In genomic region chr1:90717356-90717664, GRCh38 we compare ENCODE assay signal across 11 cellular contexts. TPM values are rescaled to one million over a fixed set of nuclear protein-coding genes. Genes with fewer than 3 reads are reported as not detected.
DNase-seq lines count a peak whose midpoint lies in the region; ATAC-seq and TF ChIP-seq lines count a peak whose summit lies in the region.
"Had no signal": no experiment of that assay in that cellular context is flagged by ENCODE, and none has a peak within 500 bp of the region (broad histone marks: within the 10 kb centered on the region; RNA-seq: fewer than 3 reads in every experiment).

No MANE protein-coding gene starts in this region.

- no peak for TF ChIP-seq CTCF in activated CD8-positive, alpha-beta T cell treated with anti-CD3 and anti-CD28 coated beads for 36 hours (IDR thresholded peaks at IDR 0.05)
- TF ChIP-seq CTCF in testis (IDR thresholded peaks at IDR 0.05): no peak

- H3K4me1 Mint-ChIP-seq in activated T-cell treated with anti-CD3 and anti-CD28 coated beads, Interleukin-2, amount 50 U/mL, for 24 hours (ENCODE audit: low read depth): peaks cover 27% of the 10 kb centered on the region
- H3K4me1 Mint-ChIP-seq in activated CD8-positive, alpha-beta T cell treated with anti-CD3 and anti-CD28 coated beads for 36 hours (ENCODE audit: low read depth): peaks cover 17% of the 10 kb centered on the region
- H3K4me1 Mint-ChIP-seq in memory B cell: peaks cover 4% of the 10 kb centered on the region

- H3K4me1 ChIP-seq in testis: no peaks in the 10 kb centered on the region

- POLR2A ChIA-PET in activated CD8-positive, alpha-beta T cell treated with anti-CD3 and anti-CD28 coated beads for 36 hours (lab: Charles Lee): interaction anchor here (1.1 to 1.3 kb wide), 2 partner anchors 10 to 457 kb away, joined by 3 read pairs; no protein-coding TSS in a partner anchor

- H3K27ac Mint-ChIP-seq in activated T-cell treated with anti-CD3 and anti-CD28 coated beads, Interleukin-2, amount 50 U/mL, for 24 hours: peak overlapping the region; percentile 83
- H3K27ac Mint-ChIP-seq in activated CD8-positive, alpha-beta T cell treated with anti-CD3 and anti-CD28 coated beads for 36 hours: no peak overlapping the region
- peak overlapping the region; percentile 83 for H3K27ac Mint-ChIP-seq in memory B cell

- CTCF ChIA-PET in activated CD8-positive, alpha-beta T cell treated with anti-CD3 and anti-CD28 coated beads for 36 hours (lab: Charles Lee): no interaction called here

- WGBS in testis, 2 donors: 5 to 8% methylated on average over 12 to 37 of the region's 37 CpGs

- no peak for ATAC-seq in activated CD8-positive, alpha-beta T cell treated with anti-CD3 and anti-CD28 coated beads for 36 hours
- ATAC-seq in memory B cell (ENCODE audit: low read depth) (no peak), HG03354 (IDR thresholded peaks at IDR 0.05; ENCODE audit: poor library complexity, severe bottlenecking, unreplicated experiment) (no peak)
- ATAC-seq: HCT116, left ventricle myocardium superior had no signal

- H3K4me3 Mint-ChIP-seq in activated T-cell treated with anti-CD3 and anti-CD28 coated beads, Interleukin-2, amount 50 U/mL, for 24 hours: peak overlapping the region; percentile 59
- peak overlapping the region; percentile 53 for H3K4me3 Mint-ChIP-seq in activated CD8-positive, alpha-beta T cell treated with anti-CD3 and anti-CD28 coated beads for 36 hours
- no peak overlapping the region for H3K4me3 Mint-ChIP-seq in memory B cell

- TF ChIP-seq POLR2A in testis (IDR thresholded peaks at IDR 0.05): no peak

- H3K27me3 Mint-ChIP-seq in activated T-cell treated with anti-CD3 and anti-CD28 coated beads, Interleukin-2, amount 50 U/mL, for 24 hours: peaks cover 91% of the 10 kb centered on the region
- H3K27me3 Mint-ChIP-seq in activated CD8-positive, alpha-beta T cell treated with anti-CD3 and anti-CD28 coated beads for 36 hours: peaks cover 83% of the 10 kb centered on the region
- peaks cover 45% of the 10 kb centered on the region for H3K27me3 Mint-ChIP-seq in memory B cell

- no peaks in the 10 kb centered on the region for H3K36me3 ChIP-seq in testis (ENCODE audit: low read depth, missing control alignments)

- DNase-seq in activated T-cell treated with anti-CD3 and anti-CD28 coated beads, Interleukin-2, amount 50 U/mL, for 24 hours: no peak
- DNase-seq in activated T-cell treated with anti-CD3 and anti-CD28 coated beads for 4 hours (no peak), memory B cell (ENCODE audit: low spot score in 2 of 2) (no peak), testis (no peak), NCI-H146 treated with DMSO at 0.1 percent for 48 hours (lab: John Stamatoyannopoulos, UW; ENCODE audit: unreplicated experiment) (no peak)
- DNase-seq in activated CD8-positive, alpha-beta T cell treated with anti-CD3 and anti-CD28 coated beads for 36 hours: no peak
- DNase-seq in stimulated activated CD4-positive, alpha-beta T cell treated with anti-CD3 and anti-CD28 coated beads, Interleukin-4, amount 100 ng/mL, for 24 hours: no peak
- DNase-seq: left ventricle myocardium superior had no signal

- intact Hi-C loops in activated CD8-positive, alpha-beta T cell treated with anti-CD3 and anti-CD28 coated beads for 36 hours (cut with micrococcal nuclease): no loop called here
- intact Hi-C loops in testis (cut with DNase I; ENCODE audit: low total_unique reads): no loop called here

- H3K27ac ChIP-seq in testis: peak overlapping the region in 1 of 2 donors; percentile 36

- H3K9me3 Mint-ChIP-seq in activated T-cell treated with anti-CD3 and anti-CD28 coated beads, Interleukin-2, amount 50 U/mL, for 24 hours: peaks cover 8% of the 10 kb centered on the region
- H3K9me3 Mint-ChIP-seq in activated CD8-positive, alpha-beta T cell treated with anti-CD3 and anti-CD28 coated beads for 36 hours: peaks cover 13% of the 10 kb centered on the region
- H3K9me3 Mint-ChIP-seq in memory B cell: peaks cover 1% of the 10 kb centered on the region

- no peaks in the 10 kb centered on the region for H3K36me3 Mint-ChIP-seq in activated T-cell treated with anti-CD3 and anti-CD28 coated beads, Interleukin-2, amount 50 U/mL, for 24 hours (ENCODE audit: low read depth)
- H3K36me3 Mint-ChIP-seq in activated CD8-positive, alpha-beta T cell treated with anti-CD3 and anti-CD28 coated beads for 36 hours (ENCODE audit: low read depth): peaks cover 18% of the 10 kb centered on the region
- H3K36me3 Mint-ChIP-seq in memory B cell: peaks cover 6% of the 10 kb centered on the region

- H3K9me3 ChIP-seq in testis: no peaks in the 10 kb centered on the region

- peak overlapping the region; percentile 30 to 47 for H3K4me3 ChIP-seq in testis

- H3K27me3 ChIP-seq in testis: peaks cover 3% of the 10 kb centered on the region

RNA-seq across cellular contexts. Expression of gene BARHL2, which starts 0.2 kb away (rescaled TPM):
- total RNA-seq in activated CD8-positive, alpha-beta T cell treated with anti-CD3 and anti-CD28 coated beads for 36 hours: not detected
- 1 to 10 TPM; 5.6 to 6.3 TPM for total RNA-seq in testis
- polyA plus RNA-seq in testis (ENCODE audit: insufficient read depth, low read depth, low replicate concordance): 3.5 TPM
- total RNA-seq: activated CD8-positive, alpha-beta memory T cell treated with anti-CD3 and anti-CD28 coated beads for 36 hours; left ventricle myocardium superior had no signal

Comparison
In these comparisons a context has a peak if more than half of its experiments do, and no peak if none do; other contexts are left out.
1. RNA of gene BARHL2, which starts 0.2 kb away (total RNA-seq): 5.6 to 6.3 TPM in testis; not detected in activated CD8-positive, alpha-beta T cell treated with anti-CD3 and anti-CD28 coated beads for 36 hours; every median in the first group is over 4 times any median in the second.